Comparison of ENCODE assay signal across 1 cellular context in the genomic region with DNA sequence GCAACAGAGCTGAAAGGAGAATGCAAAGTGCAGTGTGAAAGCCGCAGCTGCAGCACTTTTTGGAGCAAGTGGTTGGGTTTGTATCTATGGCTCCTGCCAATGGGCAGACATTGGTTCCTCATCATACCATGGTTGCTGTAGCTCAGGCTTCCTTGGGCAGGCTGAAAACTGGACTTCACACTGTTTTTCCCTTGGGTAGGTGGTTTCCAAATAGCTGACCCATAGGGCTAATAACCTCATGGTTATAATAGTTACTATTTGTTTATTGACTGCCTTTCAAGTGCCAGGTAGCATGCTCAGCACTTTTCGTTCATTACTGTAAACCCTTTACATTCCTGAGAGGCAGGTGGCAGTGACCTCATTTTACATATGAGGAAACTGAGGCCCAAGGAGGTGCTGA.
A peak's percentile ranks its signal among the peaks of the same experiment; 100 is the strongest.
TF ChIP-seq lines count a peak whose summit lies in the region.

No MANE protein-coding gene starts in this region.

TF ChIP-seq in liver, 16 proteins besides CTCF, POLR2A, EP300 and RAD21 (continued from another document):
- TF ChIP-seq ATF3 (IDR thresholded peaks at IDR 0.05), result no peak
- TF ChIP-seq FOXA1 (IDR thresholded peaks at IDR 0.05), result no peak
- TF ChIP-seq HNF4A (conservative IDR thresholded peaks at IDR 0.05), result peak; percentile 80 to 84
- TF ChIP-seq RXRA (IDR thresholded peaks at IDR 0.05), result peak; percentile 96 to 98
- peak; percentile 16 to 20 for TF ChIP-seq JUND (IDR thresholded peaks at IDR 0.05)
- TF ChIP-seq EGR1 (IDR thresholded peaks at IDR 0.05; ENCODE audit: low read depth in 2 of 2), result no peak
- no peak for TF ChIP-seq NR2F2 (IDR thresholded peaks at IDR 0.05)
- TF ChIP-seq GABPA (IDR thresholded peaks at IDR 0.05 in 1 of 2, conservative IDR thresholded peaks at IDR 0.05 in 1 of 2), result no peak
- TF ChIP-seq MAX (IDR thresholded peaks at IDR 0.05), result no peak
- TF ChIP-seq YY1 (IDR thresholded peaks at IDR 0.05), result peak; percentile 26
- no peak for TF ChIP-seq FOXA2 (IDR thresholded peaks at IDR 0.05)
- TF ChIP-seq TAF1 (conservative IDR thresholded peaks at IDR 0.05), result no peak
